8 cellular contexts compared by ENCODE assay signal in genomic region chr2:236512902-236513433, GRCh38. TPM values are rescaled to one million over a fixed set of nuclear protein-coding genes. Genes with fewer than 3 reads are reported as not detected.
DNase-seq lines count a peak whose midpoint lies in the region; ATAC-seq and TF ChIP-seq lines count a peak whose summit lies in the region.

No MANE protein-coding gene starts in this region.

- H3K4me1 ChIP-seq in BE2C (no peaks in the 10 kb centered on the region), iPS DF 6.9 (ENCODE audit: control insufficient read depth, insufficient read depth, low read length) (no peaks in the 10 kb centered on the region)

- ATAC-seq in T-cell (replicated peaks in 1 of 4): peak; percentile 92 to 98 (median 98)

- no peak overlapping the region for H3K4me3 ChIP-seq in BE2C (ENCODE audit: low read depth, low read length)
- no peak overlapping the region for H3K4me3 ChIP-seq in iPS DF 6.9 (ENCODE audit: low read length)

- no peaks in the 10 kb centered on the region for H3K9me3 ChIP-seq in BE2C
- H3K9me3 ChIP-seq in iPS DF 6.9 (ENCODE audit: control insufficient read depth, insufficient read depth, low read length): no peaks in the 10 kb centered on the region

- H3K27me3 ChIP-seq in BE2C (peaks cover 25% of the 10 kb centered on the region), iPS DF 6.9 (ENCODE audit: control insufficient read depth, insufficient read depth, low read length) (no peaks in the 10 kb centered on the region)

- peak; percentile 57 for DNase-seq in BE2C
- DNase-seq in GM19238 (ENCODE audit: insufficient read length, low spot score): peak; percentile 52
- DNase-seq in HK-2 (ENCODE audit: unreplicated experiment): peak; percentile 43
- peak; percentile 33 to 80 (median 66) for DNase-seq in T-cell
- DNase-seq in amniotic epithelial cell (ENCODE audit: low read depth): peak; percentile 73
- peak; percentile 22 for DNase-seq in iPS DF 6.9 (ENCODE audit: low read depth, low spot score)
- DNase-seq in stimulated activated CD4-positive, alpha-beta T cell treated with anti-CD3 and anti-CD28 coated beads, Interleukin-1b, Interleukin-23, amount 100 ng/mL, for 1 hour (ENCODE audit: low read depth in 2 of 2): peak; percentile 26 to 41
- DNase-seq in middle frontal gyrus (ENCODE audit: extremely low spot score, low spot score): no peak

- H3K27me3 Mint-ChIP-seq in T-cell: peaks cover 0 to 10% of the 10 kb centered on the region in 2 donors

- H3K36me3 ChIP-seq in BE2C: no peaks in the 10 kb centered on the region
- H3K36me3 ChIP-seq in iPS DF 6.9 (ENCODE audit: control insufficient read depth, insufficient read depth, low read length): no peaks in the 10 kb centered on the region

- TF ChIP-seq CTCF in BE2C (IDR thresholded peaks at IDR 0.05; ENCODE audit: low read depth, low read length): peak; percentile 85

- CTCF ChIA-PET in T-cell (lab: Charles Lee): interaction anchor here (0.6 to 5.5 kb wide), 23 partner anchors 9 to 162 kb away, joined by 3 to 109 read pairs (median 5); partner anchors contain the start of gene ACKR3 (in 2 of the 2)

- H3K27ac Mint-ChIP-seq in T-cell: no peak overlapping the region

- no peak overlapping the region for H3K4me3 Mint-ChIP-seq in T-cell

- H3K36me3 Mint-ChIP-seq in T-cell: no peaks in the 10 kb centered on the region

- no peaks in the 10 kb centered on the region for H3K4me1 Mint-ChIP-seq in T-cell

- H3K27ac ChIP-seq in iPS DF 6.9 (ENCODE audit: low read length): no peak overlapping the region

- POLR2A ChIA-PET in T-cell (lab: Charles Lee): interaction anchor here in 1 of 2 donors (1.5 kb wide), 1 partner anchor 57 kb away, joined by 6 read pairs; the partner anchor contains the start of gene ACKR3

- WGBS in iPS DF 6.9 (ENCODE audit: insufficient coverage, insufficient read length): no CpG with 5 or more reads among the region's 7 CpGs

- H3K9me3 Mint-ChIP-seq in T-cell: no peaks in the 10 kb centered on the region

RNA-seq across cellular contexts. Expression of gene ACKR3, which starts 56.7 kb away (rescaled TPM):
- 0.20 TPM for polyA plus RNA-seq in BE2C (2012; ENCODE audit: insufficient read depth, insufficient read length, low read depth)
- 1 to 10 TPM; 3.3 to 6.9 (median 4.5) TPM for total RNA-seq in T-cell
